ENCODE assay signal across 1 cellular context in genomic region chr2:101311390-101312019, GRCh38.
A peak's percentile ranks its signal among the peaks of the same experiment; 100 is the strongest.
TF ChIP-seq lines count a peak whose summit lies in the region.

No MANE protein-coding gene starts in this region.

TF ChIP-seq in HepG2, 621 proteins besides CTCF, POLR2A, EP300 and RAD21 (continues in another document):
- TF ChIP-seq TFE3 (CRISPR knock-in tag; IDR thresholded peaks at IDR 0.05) = peak; percentile 90
- TF ChIP-seq ZNF616 (CRISPR knock-in tag; IDR thresholded peaks at IDR 0.05; ENCODE audit: low read depth) = no peak
- TF ChIP-seq ZNF501 (CRISPR knock-in tag; IDR thresholded peaks at IDR 0.05) = no peak
- TF ChIP-seq ADNP (CRISPR knock-in tag; IDR thresholded peaks at IDR 0.05) = 0 out of 2 replicates have a peak, but pooled peaks have one; percentile 30
- TF ChIP-seq PAXIP1 (CRISPR knock-in tag; conservative IDR thresholded peaks at IDR 0.05) = peak; percentile 35; the same call in 1 of the 2 replicates
- TF ChIP-seq ZNF629 (CRISPR knock-in tag; conservative IDR thresholded peaks at IDR 0.05) = peak; percentile 95
- 0 out of 2 replicates have a peak, but pooled peaks have one; percentile 22 for TF ChIP-seq MAX (IDR thresholded peaks at IDR 0.05)
- 0 out of 2 replicates have a peak, but pooled peaks have one; percentile 18 for TF ChIP-seq ERF (CRISPR knock-in tag; IDR thresholded peaks at IDR 0.05)
- no peak for TF ChIP-seq ATF3 (CRISPR knock-in tag; IDR thresholded peaks at IDR 0.05)
- 0 out of 2 replicates have a peak, but pooled peaks have one; percentile 0 for TF ChIP-seq ZNF503 (CRISPR knock-in tag; IDR thresholded peaks at IDR 0.05)
- TF ChIP-seq SALL2 (CRISPR knock-in tag; IDR thresholded peaks at IDR 0.05) = 0 out of 2 replicates have a peak, but pooled peaks have one; percentile 10
- TF ChIP-seq BHLHE40 (IDR thresholded peaks at IDR 0.05; ENCODE audit: low read length) = no peak
- TF ChIP-seq KMT2B (CRISPR knock-in tag; IDR thresholded peaks at IDR 0.05) = 0 out of 2 replicates have a peak, but pooled peaks have one; percentile 6
- TF ChIP-seq U2AF1 (optimal IDR thresholded peaks at IDR 0.05; ENCODE audit: low read depth, low read length) = no peak
- TF ChIP-seq ZSCAN5A (CRISPR knock-in tag; IDR thresholded peaks at IDR 0.05; ENCODE audit: borderline replicate concordance) = 0 out of 2 replicates have a peak, but pooled peaks have one; percentile 6
- no peak for TF ChIP-seq ZBTB20 (CRISPR knock-in tag; IDR thresholded peaks at IDR 0.05; ENCODE audit: borderline replicate concordance, low read depth)
- TF ChIP-seq ZMYM3 (CRISPR knock-in tag; IDR thresholded peaks at IDR 0.05) = peak; percentile 62
- TF ChIP-seq HOXA7 (CRISPR knock-in tag; IDR thresholded peaks at IDR 0.05) = no peak
- TF ChIP-seq TEAD3 (CRISPR knock-in tag; optimal IDR thresholded peaks at IDR 0.05; ENCODE audit: borderline replicate concordance) = peak; percentile 26
- peak; percentile 61 for TF ChIP-seq ASH2L (IDR thresholded peaks at IDR 0.05; ENCODE audit: insufficient read length, low read depth, low read length)
- TF ChIP-seq SIN3A (IDR thresholded peaks at IDR 0.05; ENCODE audit: borderline replicate concordance, low read depth, low read length) = 0 out of 2 replicates have a peak, but pooled peaks have one; percentile 37
- TF ChIP-seq ELF3 (CRISPR knock-in tag; IDR thresholded peaks at IDR 0.05) = peak; percentile 87
- peak; percentile 23; the same call in 1 of the 2 replicates for TF ChIP-seq ELF1 (CRISPR knock-in tag; IDR thresholded peaks at IDR 0.05)
- 0 out of 4 replicates have a peak, but pooled peaks of 1 of the 2 experiments have one; percentile 8 for TF ChIP-seq NR2F1 (CRISPR knock-in tag; IDR thresholded peaks at IDR 0.05)
- TF ChIP-seq ATM (IDR thresholded peaks at IDR 0.05; ENCODE audit: borderline replicate concordance) = no peak
- 0 out of 2 replicates have a peak, but pooled peaks have one; percentile 5 for TF ChIP-seq ZNF335 (CRISPR knock-in tag; IDR thresholded peaks at IDR 0.05)
- no peak for TF ChIP-seq USF2 (IDR thresholded peaks at IDR 0.05; ENCODE audit: low read depth, low read length)
- peak; percentile 49; the same call in 1 of the 2 replicates for TF ChIP-seq USF2 (CRISPR knock-in tag; IDR thresholded peaks at IDR 0.05; ENCODE audit: borderline replicate concordance)
- TF ChIP-seq SAP130 (CRISPR knock-in tag; IDR thresholded peaks at IDR 0.05; ENCODE audit: low read depth) = peak; percentile 22; the same call in 1 of the 2 replicates
- TF ChIP-seq ZNF652 (CRISPR knock-in tag; IDR thresholded peaks at IDR 0.05; ENCODE audit: borderline replicate concordance, low read depth) = peak; percentile 52; the same call in 1 of the 2 replicates
- no peak for TF ChIP-seq ZSCAN30 (CRISPR knock-in tag; IDR thresholded peaks at IDR 0.05)
- TF ChIP-seq ARID5B (CRISPR knock-in tag; IDR thresholded peaks at IDR 0.05) = peak; percentile 51
- TF ChIP-seq SOX13 (IDR thresholded peaks at IDR 0.05) = no peak
- TF ChIP-seq SOX13 (CRISPR knock-in tag; conservative IDR thresholded peaks at IDR 0.05 in 1 of 2, IDR thresholded peaks at IDR 0.05 in 1 of 2) = peak in 1 of 2 experiments; percentile 26; a peak in 1 of 4 replicates
- peak; percentile 86 for TF ChIP-seq ZNF12 (CRISPR knock-in tag; IDR thresholded peaks at IDR 0.05)
- TF ChIP-seq THAP11 (CRISPR knock-in tag; IDR thresholded peaks at IDR 0.05) = peak; percentile 16; the same call in 1 of the 2 replicates
- 0 out of 2 replicates have a peak, but pooled peaks have one; percentile 13 for TF ChIP-seq SOX5 (CRISPR knock-in tag; IDR thresholded peaks at IDR 0.05; ENCODE audit: borderline replicate concordance)
- no peak for TF ChIP-seq RERE (CRISPR knock-in tag; IDR thresholded peaks at IDR 0.05; ENCODE audit: low read depth)
- TF ChIP-seq PPARG (CRISPR knock-in tag; conservative IDR thresholded peaks at IDR 0.05) = peak; percentile 96
